Comparison of ENCODE assay signal across 8 cellular contexts in the genomic region with DNA sequence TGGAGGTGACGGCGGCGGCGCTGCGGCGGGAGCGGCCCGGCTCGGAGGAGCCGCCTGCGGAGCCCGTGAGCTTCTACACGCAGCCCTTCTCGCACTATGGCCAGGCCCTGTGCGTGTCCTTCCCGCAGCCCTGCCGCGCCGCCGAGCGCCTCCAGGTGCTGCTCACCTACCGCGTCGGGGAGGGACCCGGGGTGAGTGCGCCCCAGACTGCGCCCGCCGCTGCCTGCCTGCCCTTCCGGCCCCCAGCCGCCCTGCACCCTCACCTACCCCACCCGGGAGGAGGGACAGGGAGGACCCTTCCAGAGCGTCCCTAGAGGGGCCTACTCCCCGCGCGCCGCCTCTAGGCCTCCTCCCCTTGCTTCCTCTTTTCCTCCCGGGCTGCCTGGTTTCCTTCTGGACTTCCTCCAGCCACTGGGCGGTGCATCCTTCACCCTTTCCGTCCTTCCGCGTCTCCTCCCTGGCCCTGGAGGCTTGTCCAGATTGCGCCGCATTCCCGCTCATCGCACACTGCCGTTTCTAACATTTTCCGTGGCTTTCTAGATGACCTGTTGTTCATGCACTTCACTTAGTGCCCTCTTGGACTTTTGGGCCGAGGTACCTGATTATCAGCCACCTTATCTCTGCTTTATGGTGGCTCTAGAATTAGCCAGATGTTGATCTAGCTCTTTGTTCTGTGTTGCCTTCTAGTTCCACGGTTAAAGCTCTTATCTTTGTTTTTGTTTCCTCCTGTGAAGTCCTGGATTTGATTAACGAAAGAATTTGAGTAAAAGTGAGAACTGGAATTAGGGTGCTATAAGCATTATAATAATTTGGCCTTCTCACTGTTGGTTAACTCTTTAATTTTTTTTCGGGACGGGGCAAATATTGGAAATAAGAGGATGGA. TPM values are rescaled to one million over a fixed set of nuclear protein-coding genes. Genes with fewer than 3 reads are reported as not detected.
DNase-seq lines count a peak whose midpoint lies in the region; ATAC-seq, FAIRE-seq and TF ChIP-seq lines count a peak whose summit lies in the region.

No MANE protein-coding gene starts in this region.

- WGBS in mesodermal cell (ENCODE audit: insufficient coverage in 2 of 2), 2 experiments = 1 to 2% methylated on average over 44 to 48 of the region's 53 CpGs

- H3K27ac Mint-ChIP-seq in CD4-positive, alpha-beta T cell = peak overlapping the region; percentile 84
- peak overlapping the region; percentile 88 for H3K27ac Mint-ChIP-seq in activated CD8-positive, alpha-beta memory T cell treated with anti-CD3 and anti-CD28 coated beads, Interleukin-2, amount 10 ng/mL, durations not matched to agents 7 days and 5 days

- H3K4me1 ChIP-seq in mesodermal cell (ENCODE audit: control insufficient read depth, insufficient read depth, low read length, poor library complexity, severe bottlenecking) = peaks cover 8% of the 10 kb centered on the region

- H3K36me3 Mint-ChIP-seq in CD4-positive, alpha-beta T cell (ENCODE audit: low read depth) = peaks cover 15% of the 10 kb centered on the region
- peaks cover 2% of the 10 kb centered on the region for H3K36me3 Mint-ChIP-seq in activated CD8-positive, alpha-beta memory T cell treated with anti-CD3 and anti-CD28 coated beads, Interleukin-2, amount 10 ng/mL, durations not matched to agents 7 days and 5 days

- peak; percentile 21 to 62 (median 48) for DNase-seq in CD4-positive, alpha-beta T cell
- DNase-seq in GM19240 (ENCODE audit: insufficient read length, low spot score) (peak; percentile 56), NOMO-1 (lab: John Stamatoyannopoulos, UW; ENCODE audit: unreplicated experiment in 2 of 2) (peak; percentile 77 to 83)
- peak; percentile 68 for DNase-seq in activated CD8-positive, alpha-beta memory T cell treated with anti-CD3 and anti-CD28 coated beads, Interleukin-2, amount 10 ng/mL, durations not matched to agents 7 days and 5 days
- peak; percentile 26 to 40 for DNase-seq in stimulated activated CD8-positive, alpha-beta memory T cell treated with anti-CD3 and anti-CD28 coated beads, Interleukin-2, amount 100 ng/mL, for 48 hours (ENCODE audit: low read depth in 2 of 2)

- H3K4me3 Mint-ChIP-seq in CD4-positive, alpha-beta T cell = peak overlapping the region; percentile 97
- H3K4me3 Mint-ChIP-seq in activated CD8-positive, alpha-beta memory T cell treated with anti-CD3 and anti-CD28 coated beads, Interleukin-2, amount 10 ng/mL, durations not matched to agents 7 days and 5 days = peak overlapping the region; percentile 94

- no peaks in the 10 kb centered on the region for H3K27me3 ChIP-seq in CD4-positive, alpha-beta T cell (ENCODE audit: control insufficient read depth, insufficient read depth, low read length)

- peak; percentile 86 for ATAC-seq in CD4-positive, alpha-beta T cell (ENCODE audit: poor library complexity)
- ATAC-seq in HG03442 (IDR thresholded peaks at IDR 0.05; ENCODE audit: unreplicated experiment) = peak; percentile 57
- peak; percentile 77 for ATAC-seq in activated CD8-positive, alpha-beta memory T cell treated with anti-CD3 and anti-CD28 coated beads, Interleukin-2, amount 10 ng/mL, durations not matched to agents 7 days and 5 days

- H3K27me3 Mint-ChIP-seq in CD4-positive, alpha-beta T cell = no peaks in the 10 kb centered on the region
- peaks cover 9% of the 10 kb centered on the region for H3K27me3 Mint-ChIP-seq in activated CD8-positive, alpha-beta memory T cell treated with anti-CD3 and anti-CD28 coated beads, Interleukin-2, amount 10 ng/mL, durations not matched to agents 7 days and 5 days

- H3K4me1 Mint-ChIP-seq in CD4-positive, alpha-beta T cell (ENCODE audit: low read depth) = peaks cover 26% of the 10 kb centered on the region
- peaks cover 19% of the 10 kb centered on the region for H3K4me1 Mint-ChIP-seq in activated CD8-positive, alpha-beta memory T cell treated with anti-CD3 and anti-CD28 coated beads, Interleukin-2, amount 10 ng/mL, durations not matched to agents 7 days and 5 days

- no peaks in the 10 kb centered on the region for H3K9me3 ChIP-seq in CD4-positive, alpha-beta T cell (ENCODE audit: control insufficient read depth, low read length)
- no peaks in the 10 kb centered on the region for H3K9me3 ChIP-seq in mesodermal cell (ENCODE audit: control insufficient read depth, low read length)

- CTCF ChIA-PET in CD4-positive, alpha-beta T cell (lab: Charles Lee) = interaction anchor here (2.4 to 2.9 kb wide), 2 partner anchors 16 to 87 kb away, joined by 7 to 10 read pairs; no protein-coding TSS in a partner anchor
- CTCF ChIA-PET in activated CD8-positive, alpha-beta memory T cell treated with anti-CD3 and anti-CD28 coated beads, Interleukin-2, amount 10 ng/mL, durations not matched to agents 7 days and 5 days (lab: Charles Lee) = interaction anchor here (0.7 to 9.1 kb wide), 8 partner anchors 10 to 470 kb away, joined by 3 to 48 read pairs (median 3); partner anchors contain the start of genes ELF3 and PTPN7

- H3K27ac ChIP-seq in CD4-positive, alpha-beta T cell (ENCODE audit: low read depth, low read length) = no peak overlapping the region
- H3K27ac ChIP-seq in mesodermal cell (ENCODE audit: low read depth, low read length, severe bottlenecking) = peak overlapping the region; percentile 84

- intact Hi-C loops in CD4-positive, alpha-beta T cell (cut with DNase I, micrococcal nuclease) = loop anchor here in 1 of 2 experiments (2.0 kb wide), 2 partner anchors 28 to 154 kb away; partner anchors contain the start of genes IPO9 and TIMM17A

- no peak for TF ChIP-seq CTCF in CD4-positive, alpha-beta T cell (IDR thresholded peaks at IDR 0.05)

- no peaks in the 10 kb centered on the region for H3K9me3 Mint-ChIP-seq in CD4-positive, alpha-beta T cell
- H3K9me3 Mint-ChIP-seq in activated CD8-positive, alpha-beta memory T cell treated with anti-CD3 and anti-CD28 coated beads, Interleukin-2, amount 10 ng/mL, durations not matched to agents 7 days and 5 days (ENCODE audit: low read depth) = no peaks in the 10 kb centered on the region

- peak overlapping the region; percentile 79 for H3K4me3 ChIP-seq in mesodermal cell (ENCODE audit: extremely low read depth, insufficient read depth, low read length, poor library complexity, severe bottlenecking)

- FAIRE-seq in endometrium (lab: Jason Lieb, UNC) = peak; percentile 23

- POLR2A ChIA-PET in CD4-positive, alpha-beta T cell (lab: Charles Lee) = interaction anchor here (0.6 to 2.3 kb wide), 8 partner anchors 9 to 153 kb away, joined by 3 to 14 read pairs (median 4); partner anchors contain the start of genes IPO9 and TIMM17A

- peaks cover 14% of the 10 kb centered on the region for H3K36me3 ChIP-seq in mesodermal cell (ENCODE audit: control insufficient read depth, insufficient read depth, low read length)

RNA-seq across cellular contexts. Expression of gene RNPEP, which starts 0.7 kb away (rescaled TPM):
- 10 to 100 TPM; 19.9 to 20.8 TPM for total RNA-seq in CD4-positive, alpha-beta T cell
- total RNA-seq in activated CD8-positive, alpha-beta memory T cell treated with anti-CD3 and anti-CD28 coated beads, Interleukin-2, amount 10 ng/mL, durations not matched to agents 7 days and 5 days = 10 to 100 TPM; 38.3 to 40.4 TPM
- 81.8 TPM for polyA plus RNA-seq in mesodermal cell (2013, experiment 1 of 2)
- 75.0 TPM for polyA plus RNA-seq in mesodermal cell (2013, experiment 2 of 2)

RNA-seq across cellular contexts. Expression of gene ELF3, which starts 27.2 kb away (rescaled TPM):
- 1 to 10 TPM; 2.0 to 2.7 TPM for total RNA-seq in CD4-positive, alpha-beta T cell
- total RNA-seq in activated CD8-positive, alpha-beta memory T cell treated with anti-CD3 and anti-CD28 coated beads, Interleukin-2, amount 10 ng/mL, durations not matched to agents 7 days and 5 days = under 1 TPM; 0.16 to 0.79 TPM
- 1.1 TPM for polyA plus RNA-seq in mesodermal cell (2013, experiment 1 of 2)
- polyA plus RNA-seq in mesodermal cell (2013, experiment 2 of 2) = 0.76 TPM

RNA-seq across cellular contexts. Expression of gene TIMM17A, which starts 27.9 kb away (rescaled TPM):
- 10 to 100 TPM; 46.2 to 49.6 TPM for total RNA-seq in CD4-positive, alpha-beta T cell
- 10 to 100 TPM; 43.0 to 68.7 TPM for total RNA-seq in activated CD8-positive, alpha-beta memory T cell treated with anti-CD3 and anti-CD28 coated beads, Interleukin-2, amount 10 ng/mL, durations not matched to agents 7 days and 5 days
- polyA plus RNA-seq in mesodermal cell (2013, experiment 1 of 2) = 66.0 TPM
- 63.3 TPM for polyA plus RNA-seq in mesodermal cell (2013, experiment 2 of 2)

RNA-seq across cellular contexts. Expression of gene LMOD1, which starts 36.8 kb away (rescaled TPM):
- total RNA-seq in CD4-positive, alpha-beta T cell = not detected
- not detected for total RNA-seq in activated CD8-positive, alpha-beta memory T cell treated with anti-CD3 and anti-CD28 coated beads, Interleukin-2, amount 10 ng/mL, durations not matched to agents 7 days and 5 days
- 1.9 TPM for polyA plus RNA-seq in mesodermal cell (2013, experiment 1 of 2)
- 1.5 TPM for polyA plus RNA-seq in mesodermal cell (2013, experiment 2 of 2)
